20 cellular contexts compared by ENCODE assay signal in genomic region chr10:36463390-36463789, GRCh38.
DNase-seq lines count a peak whose midpoint lies in the region; ATAC-seq and TF ChIP-seq lines count a peak whose summit lies in the region.
"Had no signal": no experiment of that assay in that cellular context is flagged by ENCODE, and none has a peak within 500 bp of the region (broad histone marks: within the 10 kb centered on the region; RNA-seq: fewer than 3 reads in every experiment).

No MANE protein-coding gene starts in this region.

- TF ChIP-seq CTCF in MCF 10A (IDR thresholded peaks at IDR 0.05; ENCODE audit: unreplicated experiment) (no peak), breast epithelium (IDR thresholded peaks at IDR 0.05) (no peak), heart right ventricle (IDR thresholded peaks at IDR 0.05) (no peak), right atrium auricular region (IDR thresholded peaks at IDR 0.05) (no peak)

- H4K91ac ChIP-seq in neuronal stem cell (ENCODE audit: low read depth, low read length, poor library complexity), result no peak overlapping the region

- H2BK15ac ChIP-seq in neuronal stem cell (ENCODE audit: low read length), result no peak overlapping the region

- no peaks in the 10 kb centered on the region for H3K79me1 ChIP-seq in neuronal stem cell (ENCODE audit: low read depth, low read length)

- H3K4me3 ChIP-seq in breast epithelium (no peak overlapping the region), right cardiac atrium (ENCODE audit: low read length) (no peak overlapping the region), heart right ventricle (no peak overlapping the region), right atrium auricular region (no peak overlapping the region), neuronal stem cell (ENCODE audit: low read length in 2 of 2) (no peak overlapping the region)
- H3K4me3 ChIP-seq: A549; BLaER1 treated with 17β-estradiol and CSF1 and Interleukin-3, amounts not matched to agents 10 nM and 100 nM had no signal

- no peak overlapping the region for H3K4me3 Mint-ChIP-seq in MCF 10A (ENCODE audit: unreplicated experiment)
- H3K4me3 Mint-ChIP-seq: B cell; CD4-positive, alpha-beta T cell; CD8-positive, alpha-beta T cell had no signal

- H3K18ac ChIP-seq in neuronal stem cell (ENCODE audit: low read length), result no peak overlapping the region

- no peak overlapping the region for H3K4me2 ChIP-seq in neuronal stem cell (ENCODE audit: insufficient read depth, low read length, poor library complexity, severe bottlenecking)
- H3K4me2 ChIP-seq: A549; BLaER1 treated with 17β-estradiol and CSF1 and Interleukin-3, amounts not matched to agents 10 nM and 100 nM had no signal

- H2AK5ac ChIP-seq in neuronal stem cell (ENCODE audit: low read depth, low read length), result no peak overlapping the region

- no peak overlapping the region for H2BK12ac ChIP-seq in neuronal stem cell (ENCODE audit: low read length)

- no peak overlapping the region for H3K9ac ChIP-seq in neuronal stem cell (ENCODE audit: low read depth, low read length, poor library complexity)
- H3K9ac ChIP-seq: BLaER1 treated with 17β-estradiol and CSF1 and Interleukin-3, amounts not matched to agents 10 nM and 100 nM had no signal

- ATAC-seq in Right ventricle myocardium superior (ENCODE audit: poor library complexity) (peak; percentile 75), right cardiac atrium (no peak), heart right ventricle (peak in 5 of 8 donors; percentile 58 to 84 (median 78))
- ATAC-seq: A549; CD8-positive, alpha-beta T cell had no signal

- H2BK120ac ChIP-seq in neuronal stem cell (ENCODE audit: low read depth, low read length), result no peak overlapping the region

- H3K36me3 ChIP-seq in breast epithelium (no peaks in the 10 kb centered on the region), heart right ventricle (no peaks in the 10 kb centered on the region), right atrium auricular region (no peaks in the 10 kb centered on the region), neuronal stem cell (replicated peaks in 1 of 2; ENCODE audit: control insufficient read depth in 2 of 2, insufficient read depth in 2 of 2, low read length in 2 of 2) (no peaks in the 10 kb centered on the region)
- H3K36me3 ChIP-seq: BLaER1 treated with 17β-estradiol and CSF1 and Interleukin-3, amounts not matched to agents 10 nM and 100 nM had no signal

- TF ChIP-seq POLR2A in breast epithelium (IDR thresholded peaks at IDR 0.05), result no peak

- no peaks in the 10 kb centered on the region for H3K27me3 ChIP-seq in breast epithelium
- H3K27me3 ChIP-seq in right cardiac atrium (ENCODE audit: control insufficient read depth, insufficient read depth), result no peaks in the 10 kb centered on the region
- no peaks in the 10 kb centered on the region for H3K27me3 ChIP-seq in heart right ventricle
- H3K27me3 ChIP-seq in right atrium auricular region, result no peaks in the 10 kb centered on the region
- H3K27me3 ChIP-seq in neuronal stem cell (ENCODE audit: control insufficient read depth in 3 of 3, insufficient read depth in 3 of 3, low read depth in 1 of 3, low read length in 3 of 3), result no peaks in the 10 kb centered on the region
- H3K27me3 ChIP-seq: BLaER1 treated with 17β-estradiol and CSF1 and Interleukin-3, amounts not matched to agents 10 nM and 100 nM had no signal

- H3K4me1 Mint-ChIP-seq in MCF 10A (ENCODE audit: insufficient read depth, unreplicated experiment), result peaks cover 50% of the 10 kb centered on the region
- H3K4me1 Mint-ChIP-seq: B cell had no signal

- H3K9me3 Mint-ChIP-seq in MCF 10A (ENCODE audit: unreplicated experiment), result no peaks in the 10 kb centered on the region

- H2BK5ac ChIP-seq in neuronal stem cell (ENCODE audit: low read length), result no peak overlapping the region

- CTCF ChIA-PET in MCF 10A (lab: Yijun Ruan, JAX), result no interaction called here

- BruUV-seq in MCF 10A (replicated peaks; lab: Mats Ljungman, UMichigan), result no TSS peak

- no peaks in the 10 kb centered on the region for H3K27me3 Mint-ChIP-seq in MCF 10A (ENCODE audit: insufficient read depth, unreplicated experiment)
- H3K27me3 Mint-ChIP-seq: B cell; CD4-positive, alpha-beta T cell had no signal

- intact Hi-C loops in MCF 10A (cut with micrococcal nuclease), result no loop called here
- intact Hi-C loops in breast epithelium (cut with DNase I; ENCODE audit: low total_unique reads), result no loop called here
- intact Hi-C loops in Right ventricle myocardium superior (cut with DNase I), result no loop called here
- intact Hi-C loops in right cardiac atrium (cut with DNase I), result no loop called here
- intact Hi-C loops in heart right ventricle (cut with DNase I), result no loop called here

- H3K4ac ChIP-seq in neuronal stem cell (ENCODE audit: low read length), result no peak overlapping the region

- H3K4me1 ChIP-seq in breast epithelium, result no peaks in the 10 kb centered on the region
- no peaks in the 10 kb centered on the region for H3K4me1 ChIP-seq in right cardiac atrium (ENCODE audit: control insufficient read depth, insufficient read depth, low read length)
- peaks cover 0 to 5% (median 0%) of the 10 kb centered on the region in 9 donors for H3K4me1 ChIP-seq in heart right ventricle
- no peaks in the 10 kb centered on the region for H3K4me1 ChIP-seq in right atrium auricular region
- H3K4me1 ChIP-seq in neuronal stem cell (ENCODE audit: control insufficient read depth in 2 of 2, insufficient read depth in 1 of 2, low read depth in 1 of 2, low read length in 2 of 2), result no peaks in the 10 kb centered on the region
- H3K4me1 ChIP-seq: A549; BLaER1 treated with 17β-estradiol and CSF1 and Interleukin-3, amounts not matched to agents 10 nM and 100 nM; Caco-2 had no signal

- POLR2A ChIA-PET in MCF 10A (lab: Yijun Ruan, JAX), result interaction anchor here (0.9 to 2.0 kb wide), 2 partner anchors 80 to 207 kb away, joined by 3 to 10 read pairs; no protein-coding TSS in a partner anchor

- no peak overlapping the region for H3K27ac ChIP-seq in breast epithelium
- H3K27ac ChIP-seq in right cardiac atrium (ENCODE audit: low read length), result no peak overlapping the region
- no peak overlapping the region for H3K27ac ChIP-seq in heart right ventricle
- no peak overlapping the region for H3K27ac ChIP-seq in right atrium auricular region
- H3K27ac ChIP-seq in neuronal stem cell (replicated peaks; ENCODE audit: low read length), result no peak overlapping the region
- H3K27ac ChIP-seq: 22Rv1; A549; BLaER1 treated with 17β-estradiol and CSF1 and Interleukin-3, amounts not matched to agents 10 nM and 100 nM; C4-2B had no signal

- no peak overlapping the region for H3K14ac ChIP-seq in neuronal stem cell (ENCODE audit: low read length)

- no peaks in the 10 kb centered on the region for H3K9me3 ChIP-seq in breast epithelium
- H3K9me3 ChIP-seq in right cardiac atrium (ENCODE audit: control insufficient read depth, low read length), result no peaks in the 10 kb centered on the region
- H3K9me3 ChIP-seq in heart right ventricle, result peaks cover 0 to 8% (median 6%) of the 10 kb centered on the region in 11 donors
- H3K9me3 ChIP-seq in right atrium auricular region, result no peaks in the 10 kb centered on the region
- no peaks in the 10 kb centered on the region for H3K9me3 ChIP-seq in neuronal stem cell (replicated peaks in 1 of 2; ENCODE audit: control insufficient read depth in 2 of 2, insufficient read depth in 1 of 2, low read depth in 1 of 2, low read length in 2 of 2)

- H2AFZ ChIP-seq in neuronal stem cell (ENCODE audit: low read length), result no peak overlapping the region

- H3K23ac ChIP-seq in neuronal stem cell (ENCODE audit: low read depth, low read length, poor library complexity), result no peak overlapping the region

- H3K27ac Mint-ChIP-seq in MCF 10A (ENCODE audit: low read depth, unreplicated experiment), result peak overlapping the region; percentile 74
- H3K27ac Mint-ChIP-seq: B cell; CD4-positive, alpha-beta T cell; CD8-positive, alpha-beta T cell had no signal

- no peak for DNase-seq in MCF 10A (ENCODE audit: unreplicated experiment)
- DNase-seq in breast epithelium (ENCODE audit: low spot score in 2 of 2), result no peak
- DNase-seq in Right ventricle myocardium superior, result no peak
- no peak for DNase-seq in right cardiac atrium
- no peak for DNase-seq in heart right ventricle
- no peak for DNase-seq in right atrium auricular region (ENCODE audit: low spot score)
- no peak for DNase-seq in neuronal stem cell (ENCODE audit: low spot score)
- no peak for DNase-seq in activated CD4-positive, alpha-beta T cell treated with anti-CD3 and anti-CD28 coated beads for 4 hours
- DNase-seq: AML-193; Caco-2; Calu3; CD4-positive, alpha-beta T cell; CD8-positive, alpha-beta T cell; DMS79 treated with DMSO at 0.1 percent for 48 hours; GF-D8 had no signal

- H3K36me3 Mint-ChIP-seq in MCF 10A (ENCODE audit: insufficient read depth, unreplicated experiment), result no peaks in the 10 kb centered on the region
- H3K36me3 Mint-ChIP-seq: CD8-positive, alpha-beta T cell had no signal

- 78% methylated on average over 2 of the region's 2 CpGs for WGBS in right cardiac atrium
- WGBS in heart right ventricle, 2 donors, result 52 to 54% methylated on average over 2 of the region's 2 CpGs
- no CpG with 5 or more reads among the region's 2 CpGs for WGBS in neuronal stem cell (ENCODE audit: extremely low coverage in 2 of 2, insufficient read length in 2 of 2, insufficient replicate concordance in 1 of 2), 2 donors

- peak overlapping the region; percentile 82 for H4K8ac ChIP-seq in neuronal stem cell (ENCODE audit: low read depth, low read length)

Comparison
In these comparisons a context has a peak if more than half of its experiments do, and no peak if none do; other contexts are left out.
1. ATAC-seq: peak in Right ventricle myocardium superior (single experiment) and heart right ventricle (5 of 8); none in right cardiac atrium (0 of 2).